ENCODE assay signal across 34 cellular contexts in genomic region chr12:72380441-72380840, GRCh38.
"Had no signal": no experiment of that assay in that cellular context is flagged by ENCODE, and none has a peak within 500 bp of the region (broad histone marks: within the 10 kb centered on the region; RNA-seq: fewer than 3 reads in every experiment).

No MANE protein-coding gene starts in this region.

- DNase-seq: Karpas-422, Kasumi-1, MG63, MM.1S, MV-4-11, NCI-H1048, NCI-H1092, NCI-H1092 treated with DMSO at 0.1 percent for 48 hours, NCI-H1105, NCI-H1105 treated with DMSO at 0.1 percent for 48 hours, NCI-H1417, NCI-H1417 treated with DMSO at 0.1 percent for 48 hours, NCI-H1436, NCI-H1436 treated with DMSO at 0.1 percent for 48 hours, NCI-H146, NCI-H1694, NCI-H1694 treated with DMSO at 0.1 percent for 48 hours, NCI-H187, NCI-H187 treated with DMSO at 0.1 percent for 48 hours, NCI-H1930, NCI-H2029, NCI-H2029 treated with DMSO at 0.1 percent for 48 hours, NCI-H2081, NCI-H2081 treated with DMSO at 0.1 percent for 48 hours, NCI-H2107, NCI-H2171, NCI-H2171 treated with DMSO at 0.1 percent for 48 hours, NCI-H2227 treated with DMSO at 0.1 percent for 48 hours, NCI-H226, NCI-H345, NCI-H446, NCI-H446 treated with DMSO at 0.1 percent for 48 hours, NCI-H510A, NCI-H510A treated with DMSO at 0.1 percent for 48 hours had no signal

- H3K27me3 ChIP-seq: MG63 had no signal

- H3K9me3 ChIP-seq: MG63 had no signal

- H3K36me3 ChIP-seq: MG63 had no signal

- H3K4me3 ChIP-seq: MG63 had no signal
